Comparison of ENCODE assay signal across 35 cellular contexts in genomic region chr14:60700598-60700997, GRCh38.
"Had no signal": no experiment of that assay in that cellular context is flagged by ENCODE, and none has a peak within 500 bp of the region (broad histone marks: within the 10 kb centered on the region; RNA-seq: fewer than 3 reads in every experiment).

No MANE protein-coding gene starts in this region.

- H3K4me3 ChIP-seq: MG63 had no signal

- H3K36me3 ChIP-seq: MG63 had no signal

- H3K27me3 ChIP-seq: MG63 had no signal

- DNase-seq: MG63, MM.1S, MV-4-11, NCI-H1048, NCI-H1092, NCI-H1092 treated with DMSO at 0.1 percent for 48 hours, NCI-H1105, NCI-H1105 treated with DMSO at 0.1 percent for 48 hours, NCI-H1417, NCI-H1417 treated with DMSO at 0.1 percent for 48 hours, NCI-H1436, NCI-H1436 treated with DMSO at 0.1 percent for 48 hours, NCI-H146, NCI-H1694, NCI-H1694 treated with DMSO at 0.1 percent for 48 hours, NCI-H187, NCI-H187 treated with DMSO at 0.1 percent for 48 hours, NCI-H1930, NCI-H2029, NCI-H2029 treated with DMSO at 0.1 percent for 48 hours, NCI-H2081, NCI-H2081 treated with DMSO at 0.1 percent for 48 hours, NCI-H2107, NCI-H2171, NCI-H2171 treated with DMSO at 0.1 percent for 48 hours, NCI-H2227 treated with DMSO at 0.1 percent for 48 hours, NCI-H226, NCI-H345, NCI-H446, NCI-H446 treated with DMSO at 0.1 percent for 48 hours, NCI-H510A, NCI-H510A treated with DMSO at 0.1 percent for 48 hours, NCI-H524, NCI-H524 treated with DMSO at 0.1 percent for 48 hours, NCI-H526 had no signal

- H3K9me3 ChIP-seq: MG63 had no signal
